Comparison of ENCODE assay signal across 19 cellular contexts in genomic region chr14:90573385-90574105, GRCh38.
DNase-seq lines count a peak whose midpoint lies in the region; TF ChIP-seq lines count a peak whose summit lies in the region.
"Had no signal": no experiment of that assay in that cellular context is flagged by ENCODE, and none has a peak within 500 bp of the region (broad histone marks: within the 10 kb centered on the region; RNA-seq: fewer than 3 reads in every experiment).

No MANE protein-coding gene starts in this region.

- H3K27ac Mint-ChIP-seq in brain (peak overlapping the region in 4 of 5 experiments; percentile 42 to 76 (median 65)), type B pancreatic cell (peak overlapping the region; percentile 54)
- H3K27ac Mint-ChIP-seq: activated CD4-positive, alpha-beta T cell treated with anti-CD3 and anti-CD28 coated beads for 36 hours; activated naive CD8-positive, alpha-beta T cell treated with anti-CD3 and anti-CD28 coated beads, Interleukin-2, amount 10 ng/mL, durations not matched to agents 7 days and 5 days had no signal

- H3K27me3 ChIP-seq in right atrium auricular region (no peaks in the 10 kb centered on the region), breast epithelium (no peaks in the 10 kb centered on the region)

- H3K4me1 Mint-ChIP-seq in brain (peaks cover 61% of the 10 kb centered on the region), type B pancreatic cell (ENCODE audit: unreplicated experiment) (peaks cover 24% of the 10 kb centered on the region)
- H3K4me1 Mint-ChIP-seq: activated CD4-positive, alpha-beta T cell treated with anti-CD3 and anti-CD28 coated beads for 36 hours; activated naive CD8-positive, alpha-beta T cell treated with anti-CD3 and anti-CD28 coated beads, Interleukin-2, amount 10 ng/mL, durations not matched to agents 7 days and 5 days; CD4-positive, CD25-positive, alpha-beta regulatory T cell had no signal

- DNase-seq in SHP77 (lab: John Stamatoyannopoulos, UW), result peak; percentile 20 to 24
- no peak for DNase-seq in SHP77 treated with DMSO at 0.1 percent for 48 hours (lab: John Stamatoyannopoulos, UW)
- no peak for DNase-seq in right atrium auricular region (ENCODE audit: low spot score)
- no peak for DNase-seq in type B pancreatic cell (ENCODE audit: extremely low spot score, unreplicated experiment)
- no peak for DNase-seq in anterior cingulate cortex (lab: John Stamatoyannopoulos, UW)
- no peak for DNase-seq in NCI-H226
- no peak for DNase-seq in breast epithelium (ENCODE audit: low spot score in 2 of 2)
- DNase-seq: activated CD4-positive, alpha-beta T cell treated with anti-CD3 and anti-CD28 coated beads for 36 hours; activated naive CD8-positive, alpha-beta T cell treated with anti-CD3 and anti-CD28 coated beads, Interleukin-2, amount 10 ng/mL, durations not matched to agents 7 days and 5 days; activated T-cell treated with anti-CD3 and anti-CD28 coated beads for 4 hours; CD4-positive, CD25-positive, alpha-beta regulatory T cell; hippocampal formation; Kasumi-1; kidney glomerular epithelial cell; NCI-H2029; NCI-H748 treated with DMSO at 0.1 percent for 48 hours; stimulated activated CD4-positive, alpha-beta T cell treated with anti-CD3 and anti-CD28 coated beads, Interleukin-12 subunit alpha, Interleukin-12 subunit beta, amount 100 ng/mL, for 4 hours had no signal

- H3K36me3 ChIP-seq in right atrium auricular region (no peaks in the 10 kb centered on the region), breast epithelium (no peaks in the 10 kb centered on the region)

- H3K4me3 ChIP-seq in right atrium auricular region (no peak overlapping the region), breast epithelium (no peak overlapping the region)

- H3K4me3 Mint-ChIP-seq in brain (no peak overlapping the region), type B pancreatic cell (no peak overlapping the region)
- H3K4me3 Mint-ChIP-seq: activated CD4-positive, alpha-beta T cell treated with anti-CD3 and anti-CD28 coated beads for 36 hours; activated naive CD8-positive, alpha-beta T cell treated with anti-CD3 and anti-CD28 coated beads, Interleukin-2, amount 10 ng/mL, durations not matched to agents 7 days and 5 days had no signal

- H3K27ac ChIP-seq in right atrium auricular region (peak overlapping the region; percentile 65 to 79), breast epithelium (no peak overlapping the region)
- H3K27ac ChIP-seq: parathyroid adenoma had no signal

- peaks cover 0 to 5% (median 0%) of the 10 kb centered on the region in 5 experiments for H3K9me3 Mint-ChIP-seq in brain
- no peaks in the 10 kb centered on the region for H3K9me3 Mint-ChIP-seq in type B pancreatic cell
- H3K9me3 Mint-ChIP-seq: activated naive CD8-positive, alpha-beta T cell treated with anti-CD3 and anti-CD28 coated beads, Interleukin-2, amount 10 ng/mL, durations not matched to agents 7 days and 5 days; CD4-positive, CD25-positive, alpha-beta regulatory T cell had no signal

- TF ChIP-seq CTCF in brain (conservative IDR thresholded peaks at IDR 0.05) (no peak), right atrium auricular region (IDR thresholded peaks at IDR 0.05) (no peak), type B pancreatic cell (conservative IDR thresholded peaks at IDR 0.05) (no peak), breast epithelium (IDR thresholded peaks at IDR 0.05) (no peak)

- no peak for TF ChIP-seq POLR2A in breast epithelium (IDR thresholded peaks at IDR 0.05)

- H3K9me3 ChIP-seq in right atrium auricular region, result no peaks in the 10 kb centered on the region
- no peaks in the 10 kb centered on the region for H3K9me3 ChIP-seq in breast epithelium

- H3K4me1 ChIP-seq in right atrium auricular region, result peaks cover 2 to 27% of the 10 kb centered on the region in 2 donors
- no peaks in the 10 kb centered on the region for H3K4me1 ChIP-seq in breast epithelium
- H3K4me1 ChIP-seq: parathyroid adenoma had no signal

- intact Hi-C loops in breast epithelium (cut with DNase I; ENCODE audit: low total_unique reads), result no loop called here

- H3K27me3 Mint-ChIP-seq in brain (no peaks in the 10 kb centered on the region), type B pancreatic cell (no peaks in the 10 kb centered on the region)
- H3K27me3 Mint-ChIP-seq: activated CD4-positive, alpha-beta T cell treated with anti-CD3 and anti-CD28 coated beads for 36 hours; activated naive CD8-positive, alpha-beta T cell treated with anti-CD3 and anti-CD28 coated beads, Interleukin-2, amount 10 ng/mL, durations not matched to agents 7 days and 5 days had no signal

- H3K36me3 Mint-ChIP-seq in brain, result peaks cover 22% of the 10 kb centered on the region
- H3K36me3 Mint-ChIP-seq in type B pancreatic cell, result peaks cover 14% of the 10 kb centered on the region
- H3K36me3 Mint-ChIP-seq: activated naive CD8-positive, alpha-beta T cell treated with anti-CD3 and anti-CD28 coated beads, Interleukin-2, amount 10 ng/mL, durations not matched to agents 7 days and 5 days; CD4-positive, CD25-positive, alpha-beta regulatory T cell had no signal

Comparison
In these comparisons a context has a peak if more than half of its experiments do, and no peak if none do; other contexts are left out.
1. DNase-seq: peak in SHP77 (2 of 2); none in SHP77 treated with DMSO at 0.1 percent for 48 hours (single experiment), right atrium auricular region (single experiment), type B pancreatic cell (single experiment), anterior cingulate cortex (0 of 58), NCI-H226 (single experiment) and breast epithelium (0 of 2).
2. H3K27ac ChIP-seq: peak in right atrium auricular region (2 of 2); none in breast epithelium (0 of 2).